ENCODE assay signal across 17 cellular contexts in genomic region chr22:42511401-42511891, GRCh38. TPM values are rescaled to one million over a fixed set of nuclear protein-coding genes. Genes with fewer than 3 reads are reported as not detected.
DNase-seq lines count a peak whose midpoint lies in the region; ATAC-seq and TF ChIP-seq lines count a peak whose summit lies in the region.
"Had no signal": no experiment of that assay in that cellular context is flagged by ENCODE, and none has a peak within 500 bp of the region (broad histone marks: within the 10 kb centered on the region; RNA-seq: fewer than 3 reads in every experiment).

No MANE protein-coding gene starts in this region.

- TF ChIP-seq CTCF in nephron (IDR thresholded peaks at IDR 0.05; ENCODE audit: unreplicated experiment in 3 of 3): no peak

- H3K9me3 Mint-ChIP-seq in nephron: no peaks in the 10 kb centered on the region
- H3K9me3 Mint-ChIP-seq: activated naive CD4-positive, alpha-beta T cell treated with anti-CD3 and anti-CD28 coated beads, Interleukin-2, amount 50 U/mL, for 72 hours; naive B cell had no signal

- no peak for ATAC-seq in T-helper 17 cell
- ATAC-seq in GM21423 (IDR thresholded peaks at IDR 0.05; ENCODE audit: unreplicated experiment): no peak
- ATAC-seq in HG02759 (IDR thresholded peaks at IDR 0.05; ENCODE audit: unreplicated experiment): no peak
- ATAC-seq: activated naive CD4-positive, alpha-beta T cell treated with anti-CD3 and anti-CD28 coated beads, Interleukin-2, amount 50 U/mL, for 72 hours had no signal

- H3K27me3 Mint-ChIP-seq in T-helper 17 cell (no peaks in the 10 kb centered on the region), nephron (ENCODE audit: low read depth) (peaks cover 3% of the 10 kb centered on the region)
- H3K27me3 Mint-ChIP-seq: naive B cell had no signal

- H3K4me3 ChIP-seq in H7 (ENCODE audit: insufficient read depth, low read depth, low read length): no peak overlapping the region
- H3K4me3 ChIP-seq: BLaER1 treated with 17β-estradiol and CSF1 and Interleukin-3, amounts not matched to agents 10 nM and 100 nM; esophagus muscularis mucosa; MG63; tibial nerve had no signal

- H3K9me3 ChIP-seq in T-helper 17 cell (ENCODE audit: control insufficient read depth, low read length, poor library complexity, severe bottlenecking): no peaks in the 10 kb centered on the region
- H3K9me3 ChIP-seq: BLaER1 treated with 17β-estradiol and CSF1 and Interleukin-3, amounts not matched to agents 10 nM and 100 nM; esophagus muscularis mucosa; MG63; SK-N-SH; tibial nerve had no signal

- peak; percentile 38 for DNase-seq in NCI-H2196 (lab: John Stamatoyannopoulos, UW; ENCODE audit: unreplicated experiment)
- DNase-seq in NCI-H2196 treated with DMSO at 0.1 percent for 48 hours (lab: John Stamatoyannopoulos, UW; ENCODE audit: unreplicated experiment): no peak
- peak; percentile 30 for DNase-seq in H7
- DNase-seq in T-helper 17 cell: no peak
- DNase-seq in HCEC 1CT: no peak
- DNase-seq: activated CD4-positive, alpha-beta T cell treated with anti-CD3 and anti-CD28 coated beads for 4 hours; MG63; naive B cell; NCI-H187; SK-N-SH had no signal

- peak overlapping the region; percentile 81 for H3K27ac Mint-ChIP-seq in T-helper 17 cell
- H3K27ac Mint-ChIP-seq in nephron: peak overlapping the region; percentile 51 to 87 (median 52)

- H3K27me3 ChIP-seq in H7 (ENCODE audit: control insufficient read depth, insufficient read depth, low read length): no peaks in the 10 kb centered on the region
- H3K27me3 ChIP-seq: BLaER1 treated with 17β-estradiol and CSF1 and Interleukin-3, amounts not matched to agents 10 nM and 100 nM; esophagus muscularis mucosa; MG63; tibial nerve had no signal

- H3K36me3 Mint-ChIP-seq in T-helper 17 cell (ENCODE audit: low read depth) (no peaks in the 10 kb centered on the region), nephron (ENCODE audit: low read depth) (peaks cover 20% of the 10 kb centered on the region)
- H3K36me3 Mint-ChIP-seq: activated naive CD4-positive, alpha-beta T cell treated with anti-CD3 and anti-CD28 coated beads, Interleukin-2, amount 50 U/mL, for 72 hours; naive B cell had no signal

- H3K4me3 Mint-ChIP-seq in T-helper 17 cell (no peak overlapping the region), nephron (no peak overlapping the region)
- H3K4me3 Mint-ChIP-seq: naive B cell had no signal

- peaks cover 4% of the 10 kb centered on the region for H3K36me3 ChIP-seq in H7 (replicated peaks; ENCODE audit: control insufficient read depth, insufficient read depth, low read length)

- H3K4me1 Mint-ChIP-seq in T-helper 17 cell (peaks cover 5% of the 10 kb centered on the region), nephron (peaks cover 5% of the 10 kb centered on the region)

RNA-seq across cellular contexts. Expression of gene RRP7A, which starts 8.2 kb away (rescaled TPM):
- total RNA-seq in H7 (2014; rRNA removed; shearing (Covaris generic)): 33.1 and 39.3 TPM in 2 replicates
- total RNA-seq in T-helper 17 cell: 10 to 100 TPM; 45.7 to 49.0 TPM

RNA-seq across cellular contexts. Expression of gene SERHL2, which starts 42.3 kb away (rescaled TPM):
- 2.6 and 7.5 TPM in 2 replicates for total RNA-seq in H7 (2014; rRNA removed; shearing (Covaris generic))
- total RNA-seq in T-helper 17 cell: under 1 TPM; 0.34 to 0.40 TPM

Comparison
In these comparisons a context has a peak if more than half of its experiments do, and no peak if none do; other contexts are left out.
1. DNase-seq: peak in NCI-H2196 (single experiment) and H7 (single experiment); none in NCI-H2196 treated with DMSO at 0.1 percent for 48 hours (single experiment), T-helper 17 cell (0 of 3) and HCEC 1CT (single experiment).